22 cellular contexts compared by ENCODE assay signal in the genomic region with DNA sequence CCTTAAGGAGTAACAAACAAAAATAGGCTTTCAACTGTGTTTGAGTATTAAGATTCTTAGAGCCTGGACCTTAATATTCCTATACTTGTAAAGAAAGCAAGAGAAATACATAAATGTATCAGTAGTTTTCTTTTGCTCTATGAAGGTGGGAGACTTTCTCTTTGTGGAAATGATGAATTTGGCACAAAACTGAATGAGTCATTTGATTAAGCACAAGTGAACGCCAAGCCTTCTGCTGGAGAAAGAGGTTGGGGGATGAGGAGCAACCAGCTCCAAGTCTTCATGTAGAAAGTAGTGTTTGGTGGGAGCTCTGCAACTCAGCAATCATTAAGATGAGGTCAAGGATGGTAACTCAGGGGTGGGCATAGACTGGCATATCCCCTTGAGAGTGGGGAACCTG. TPM values are rescaled to one million over a fixed set of nuclear protein-coding genes. Genes with fewer than 3 reads are reported as not detected.
"Had no signal": no experiment of that assay in that cellular context is flagged by ENCODE, and none has a peak within 500 bp of the region (broad histone marks: within the 10 kb centered on the region; RNA-seq: fewer than 3 reads in every experiment).

No MANE protein-coding gene starts in this region.

- H3K4me1 Mint-ChIP-seq: activated CD4-positive, alpha-beta memory T cell treated with anti-CD3 and anti-CD28 coated beads, Interleukin-2, amount 10 ng/mL, durations not matched to agents 7 days and 5 days; activated CD4-positive, alpha-beta T cell treated with anti-CD3 and anti-CD28 coated beads for 36 hours; activated naive CD4-positive, alpha-beta T cell treated with anti-CD3 and anti-CD28 coated beads, Interleukin-2, amount 50 U/mL, for 24 hours; stimulated activated naive CD8-positive, alpha-beta T cell treated with anti-CD3 and anti-CD28 coated beads, Interleukin-15, amount 100 ng/mL, for 72 hours had no signal

- DNase-seq: activated CD4-positive, alpha-beta memory T cell treated with anti-CD3 and anti-CD28 coated beads, Interleukin-2, amount 10 ng/mL, durations not matched to agents 7 days and 5 days; activated CD4-positive, alpha-beta T cell treated with anti-CD3 and anti-CD28 coated beads for 36 hours; activated effector memory CD4-positive, alpha-beta T cell treated with anti-CD3 and anti-CD28 coated beads, Interleukin-2, amount 50 U/mL, for 16 hours; activated T-cell treated with anti-CD3 and anti-CD28 coated beads, Interleukin-2, amount 50 U/mL, for 48 hours; heart left ventricle; left colon; lower lobe of right lung; nephron progenitor cell; occipital lobe; small intestine; stimulated activated naive CD8-positive, alpha-beta T cell treated with anti-CD3 and anti-CD28 coated beads, Interleukin-15, amount 100 ng/mL, for 72 hours; T-helper 1 cell had no signal

- H3K9me3 ChIP-seq: adrenal gland, heart left ventricle, lower lobe of right lung, right atrium auricular region had no signal

- H3K4me3 ChIP-seq: adrenal gland, heart left ventricle, lower lobe of right lung, right atrium auricular region had no signal

- ATAC-seq: activated CD4-positive, alpha-beta T cell treated with anti-CD3 and anti-CD28 coated beads for 36 hours; heart left ventricle; left colon; lower lobe of right lung; SK-N-SH treated with all-trans-retinoic acid at 6 μM for 48 hours; stimulated activated naive CD8-positive, alpha-beta T cell treated with anti-CD3 and anti-CD28 coated beads, Interleukin-15, amount 100 ng/mL, for 72 hours had no signal

- H3K27ac Mint-ChIP-seq: activated CD4-positive, alpha-beta memory T cell treated with anti-CD3 and anti-CD28 coated beads, Interleukin-2, amount 10 ng/mL, durations not matched to agents 7 days and 5 days; activated CD4-positive, alpha-beta T cell treated with anti-CD3 and anti-CD28 coated beads for 36 hours; activated naive CD4-positive, alpha-beta T cell treated with anti-CD3 and anti-CD28 coated beads, Interleukin-2, amount 50 U/mL, for 24 hours; mesothelial cell of epicardium; nephron progenitor cell; progenitor cell of endocrine pancreas; stimulated activated naive CD8-positive, alpha-beta T cell treated with anti-CD3 and anti-CD28 coated beads, Interleukin-15, amount 100 ng/mL, for 72 hours had no signal

- H3K27me3 ChIP-seq: adrenal gland, right atrium auricular region had no signal

- H3K4me1 ChIP-seq: adrenal gland, heart left ventricle, right atrium auricular region had no signal

- H3K36me3 ChIP-seq: adrenal gland, heart left ventricle, lower lobe of right lung, right atrium auricular region had no signal

- H3K27ac ChIP-seq: adrenal gland, heart left ventricle, lower lobe of right lung, right atrium auricular region had no signal

- H3K4me3 Mint-ChIP-seq: activated CD4-positive, alpha-beta memory T cell treated with anti-CD3 and anti-CD28 coated beads, Interleukin-2, amount 10 ng/mL, durations not matched to agents 7 days and 5 days; activated CD4-positive, alpha-beta T cell treated with anti-CD3 and anti-CD28 coated beads for 36 hours; activated naive CD4-positive, alpha-beta T cell treated with anti-CD3 and anti-CD28 coated beads, Interleukin-2, amount 50 U/mL, for 24 hours; mesothelial cell of epicardium; nephron progenitor cell; stimulated activated naive CD8-positive, alpha-beta T cell treated with anti-CD3 and anti-CD28 coated beads, Interleukin-15, amount 100 ng/mL, for 72 hours had no signal

- H3K36me3 Mint-ChIP-seq: activated naive CD4-positive, alpha-beta T cell treated with anti-CD3 and anti-CD28 coated beads, Interleukin-2, amount 50 U/mL, for 24 hours; mesothelial cell of epicardium had no signal

- H3K9me3 Mint-ChIP-seq: activated CD4-positive, alpha-beta memory T cell treated with anti-CD3 and anti-CD28 coated beads, Interleukin-2, amount 10 ng/mL, durations not matched to agents 7 days and 5 days; nephron progenitor cell; stimulated activated naive CD8-positive, alpha-beta T cell treated with anti-CD3 and anti-CD28 coated beads, Interleukin-15, amount 100 ng/mL, for 72 hours had no signal

RNA-seq across cellular contexts. Expression of a gene that starts 49.6 kb away (rescaled TPM):
- total RNA-seq: activated CD4-positive, alpha-beta memory T cell treated with anti-CD3 and anti-CD28 coated beads, Interleukin-2, amount 10 ng/mL, durations not matched to agents 7 days and 5 days; activated CD4-positive, alpha-beta T cell treated with anti-CD3 and anti-CD28 coated beads for 36 hours; adrenal gland; bronchial epithelial cell; chondrocyte; dermis microvascular lymphatic vessel endothelial cell; heart left ventricle; left colon; lower lobe of right lung; mesothelial cell of epicardium; progenitor cell of endocrine pancreas; right atrium auricular region had no signal
- polyA plus RNA-seq: adrenal gland, esophagus, heart left ventricle, small intestine had no signal
